16 cellular contexts compared by ENCODE assay signal in the genomic region with DNA sequence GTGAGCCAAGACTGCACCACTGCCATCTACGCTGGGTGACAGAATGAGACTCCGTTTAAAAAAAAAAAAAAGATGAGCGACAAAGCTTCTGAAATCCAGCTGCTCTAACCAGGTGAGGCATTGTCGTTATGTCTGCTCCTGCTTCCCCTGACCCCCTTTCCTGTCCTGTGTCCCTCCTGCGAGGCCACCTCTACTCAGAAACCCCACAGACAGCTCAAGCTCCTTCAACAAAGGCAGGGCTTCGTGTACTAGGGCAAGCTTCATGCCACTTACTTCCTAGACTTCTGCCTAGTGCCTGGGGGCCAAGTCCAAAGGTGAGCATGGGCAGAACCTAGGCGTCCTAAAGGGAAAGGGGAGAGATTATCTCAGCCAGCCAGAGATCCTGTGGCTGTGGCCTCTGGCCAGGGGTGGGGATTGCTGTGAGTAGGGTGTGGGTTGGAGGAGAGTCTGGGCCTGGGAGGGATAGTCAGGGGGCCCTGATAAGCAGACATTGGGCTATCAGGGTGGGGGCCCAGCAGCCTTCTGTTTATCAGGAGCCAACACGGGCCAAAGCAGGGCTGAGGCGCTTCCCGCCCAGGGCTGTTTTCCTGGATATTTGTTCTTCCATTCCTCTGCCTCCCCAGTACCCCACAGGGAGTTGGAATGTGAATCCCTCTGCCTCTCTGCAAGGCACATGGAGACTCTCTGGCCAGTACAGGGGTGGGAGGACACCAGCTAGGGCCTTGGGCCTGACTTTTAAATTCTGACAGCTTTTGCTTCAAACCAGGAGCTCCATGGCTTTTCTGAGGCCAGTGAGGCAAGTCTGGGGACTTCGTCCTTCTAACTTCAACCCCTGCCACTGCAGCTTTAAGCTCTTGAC. TPM values are rescaled to one million over a fixed set of nuclear protein-coding genes. Genes with fewer than 3 reads are reported as not detected.
DNase-seq lines count a peak whose midpoint lies in the region; ATAC-seq, FAIRE-seq and TF ChIP-seq lines count a peak whose summit lies in the region.
"Had no signal": no experiment of that assay in that cellular context is flagged by ENCODE, and none has a peak within 500 bp of the region (broad histone marks: within the 10 kb centered on the region; RNA-seq: fewer than 3 reads in every experiment).

No MANE protein-coding gene starts in this region.

- intact Hi-C loops in left cardiac atrium (cut with DNase I): no loop called here
- intact Hi-C loops in head of caudate nucleus (cut with DNase I): no loop called here

- H3K4me3 Mint-ChIP-seq in astrocyte (ENCODE audit: unreplicated experiment): no peak overlapping the region
- peak overlapping the region; percentile 64 for H3K4me3 Mint-ChIP-seq in memory B cell

- no peak for TF ChIP-seq CTCF in right atrium auricular region (IDR thresholded peaks at IDR 0.05)
- no peak for TF ChIP-seq CTCF in astrocyte (IDR thresholded peaks at IDR 0.05; ENCODE audit: insufficient read depth, low read depth, low read length)

- H3K9me3 ChIP-seq in right atrium auricular region (no peaks in the 10 kb centered on the region), astrocyte (ENCODE audit: insufficient read depth, low read depth, low read length) (no peaks in the 10 kb centered on the region)
- H3K9me3 ChIP-seq: A549, thoracic aorta had no signal

- H3K36me3 ChIP-seq in right atrium auricular region (peaks cover 7% of the 10 kb centered on the region), astrocyte (ENCODE audit: insufficient read depth, low read length) (peaks cover 4% of the 10 kb centered on the region)

- FAIRE-seq in astrocyte (lab: Jason Lieb, UNC): no peak
- FAIRE-seq: A549, bronchial epithelial cell had no signal

- no peaks in the 10 kb centered on the region for H3K79me2 ChIP-seq in astrocyte (ENCODE audit: insufficient read depth, low read length)

- H3K9me3 Mint-ChIP-seq in astrocyte (ENCODE audit: unreplicated experiment) (no peaks in the 10 kb centered on the region), memory B cell (no peaks in the 10 kb centered on the region)

- H4K20me1 ChIP-seq in astrocyte (ENCODE audit: insufficient read depth, low read length): no peaks in the 10 kb centered on the region

- H3K27me3 ChIP-seq in right atrium auricular region (no peaks in the 10 kb centered on the region), astrocyte (ENCODE audit: insufficient read depth, low read length) (no peaks in the 10 kb centered on the region)

- H3K4me1 ChIP-seq in right atrium auricular region (no peaks in the 10 kb centered on the region), astrocyte (ENCODE audit: insufficient read depth, low read length) (no peaks in the 10 kb centered on the region)
- H3K4me1 ChIP-seq: A549 had no signal

- peaks cover 13% of the 10 kb centered on the region for H3K36me3 Mint-ChIP-seq in astrocyte (ENCODE audit: low read depth, unreplicated experiment)
- peaks cover 5% of the 10 kb centered on the region for H3K36me3 Mint-ChIP-seq in memory B cell

- no peak overlapping the region for H3K9ac ChIP-seq in astrocyte (ENCODE audit: low read length)

- H3K27ac Mint-ChIP-seq in astrocyte (ENCODE audit: unreplicated experiment) (peak overlapping the region; percentile 3), memory B cell (peak overlapping the region; percentile 85)

- H2AFZ ChIP-seq in astrocyte (ENCODE audit: low read depth, low read length): no peak overlapping the region

- DNase-seq in left cardiac atrium (peak; percentile 71), right atrium auricular region (ENCODE audit: low spot score) (no peak), astrocyte (ENCODE audit: low read depth) (no peak), memory B cell (ENCODE audit: low spot score in 2 of 2) (no peak), head of caudate nucleus (no peak), iPS-NIHi7 (ENCODE audit: extremely low spot score) (no peak), COR-L47 (lab: John Stamatoyannopoulos, UW) (no peak)
- DNase-seq: activated naive CD4-positive, alpha-beta T cell; glutamatergic neuron; KG1; NCI-H146; NCI-H510A had no signal

- no peak overlapping the region for H3K27ac ChIP-seq in right atrium auricular region
- H3K27ac ChIP-seq in astrocyte (ENCODE audit: low read depth, low read length): no peak overlapping the region
- H3K27ac ChIP-seq: A549, thoracic aorta had no signal

- no peak overlapping the region for H3K4me2 ChIP-seq in astrocyte (ENCODE audit: low read length)
- H3K4me2 ChIP-seq: A549 had no signal

- H3K27me3 Mint-ChIP-seq in astrocyte (ENCODE audit: low read depth, unreplicated experiment): peaks cover 4% of the 10 kb centered on the region
- no peaks in the 10 kb centered on the region for H3K27me3 Mint-ChIP-seq in memory B cell

- peak in 1 of 2 donors; percentile 82 for ATAC-seq in left cardiac atrium
- peak; percentile 11 for ATAC-seq in memory B cell (ENCODE audit: low read depth)
- ATAC-seq in HG02588 (IDR thresholded peaks at IDR 0.05; ENCODE audit: unreplicated experiment): no peak
- ATAC-seq: A549 had no signal

- no peak overlapping the region for H3K4me3 ChIP-seq in right atrium auricular region
- no peak overlapping the region for H3K4me3 ChIP-seq in astrocyte (ENCODE audit: insufficient read depth, low read depth, low read length)
- H3K4me3 ChIP-seq: A549, thoracic aorta had no signal

- H3K4me1 Mint-ChIP-seq in astrocyte (ENCODE audit: low read depth, unreplicated experiment) (peaks cover 3% of the 10 kb centered on the region), memory B cell (peaks cover 15% of the 10 kb centered on the region)

RNA-seq across cellular contexts. Expression of gene ERAL1, which starts 10.4 kb away (rescaled TPM):
- total RNA-seq in left cardiac atrium: 10 to 100 TPM; 29.0 to 30.2 TPM
- 10 to 100 TPM; 32.0 to 51.4 TPM for total RNA-seq in right atrium auricular region
- 38.2 and 38.4 TPM in 2 replicates for total RNA-seq in astrocyte

RNA-seq across cellular contexts. Expression of gene FAM222B, which starts 22.6 kb away (rescaled TPM):
- total RNA-seq in left cardiac atrium (10 to 100 TPM; 15.7 to 18.8 TPM), right atrium auricular region (10 to 100 TPM; 26.5 to 30.0 TPM), astrocyte (51.4 and 53.0 TPM in 2 replicates)

RNA-seq across cellular contexts. Expression of gene FLOT2, which starts 32.3 kb away (rescaled TPM):
- 100 to 1,000 TPM in 1 of 2 donors, 10 to 100 TPM in 1; 89.9 to 107 TPM for total RNA-seq in left cardiac atrium
- 10 to 100 TPM; 52.8 to 57.7 TPM for total RNA-seq in right atrium auricular region
- 84.4 and 87.3 TPM in 2 replicates for total RNA-seq in astrocyte

RNA-seq across cellular contexts. Expression of gene DHRS13, which starts 37.7 kb away (rescaled TPM):
- 1 to 10 TPM; 2.8 to 3.7 TPM for total RNA-seq in left cardiac atrium
- 1 to 10 TPM; 2.5 to 3.9 TPM for total RNA-seq in right atrium auricular region
- 4.3 and 4.5 TPM in 2 replicates for total RNA-seq in astrocyte
